15 cellular contexts compared by ENCODE assay signal in genomic region chr2:123502926-123503325, GRCh38.
DNase-seq lines count a peak whose midpoint lies in the region; ATAC-seq, FAIRE-seq and TF ChIP-seq lines count a peak whose summit lies in the region.
"Had no signal": no experiment of that assay in that cellular context is flagged by ENCODE, and none has a peak within 500 bp of the region (broad histone marks: within the 10 kb centered on the region; RNA-seq: fewer than 3 reads in every experiment).

No MANE protein-coding gene starts in this region.

- H3K9me3 ChIP-seq in PC-3 (ENCODE audit: low read length) (no peaks in the 10 kb centered on the region), astrocyte (ENCODE audit: insufficient read depth, low read depth, low read length) (peaks cover 3% of the 10 kb centered on the region)
- H3K9me3 ChIP-seq: HAP-1 had no signal

- no TSS peak for BruUV-seq in PC-3 (replicated peaks; lab: Mats Ljungman, UMichigan)

- no peaks in the 10 kb centered on the region for H3F3A ChIP-seq in PC-3 (ENCODE audit: low read length, unreplicated experiment)

- intact Hi-C loops in PC-3 (cut with micrococcal nuclease): no loop called here

- peaks cover 3% of the 10 kb centered on the region for H3K9me3 Mint-ChIP-seq in astrocyte (ENCODE audit: unreplicated experiment)

- H2AFZ ChIP-seq in PC-3 (ENCODE audit: low read length) (peak overlapping the region; percentile 58), astrocyte (ENCODE audit: low read depth, low read length) (no peak overlapping the region)
- H2AFZ ChIP-seq: PC-9 had no signal

- H3K36me3 ChIP-seq in PC-3 (ENCODE audit: low read depth, low read length): no peaks in the 10 kb centered on the region
- H3K36me3 ChIP-seq in astrocyte (ENCODE audit: insufficient read depth, low read length): no peaks in the 10 kb centered on the region
- H3K36me3 ChIP-seq: HAP-1 had no signal

- ATAC-seq in PC-3: peak; percentile 97
- no peak for ATAC-seq in GM19395 (IDR thresholded peaks at IDR 0.05; ENCODE audit: unreplicated experiment)
- ATAC-seq in HG02870 (IDR thresholded peaks at IDR 0.05; ENCODE audit: unreplicated experiment): no peak
- ATAC-seq: CD8-positive, alpha-beta T cell; K562 had no signal

- no peak for TF ChIP-seq CTCF in PC-3 (conservative IDR thresholded peaks at IDR 0.05; ENCODE audit: low read depth, low read length)
- TF ChIP-seq CTCF in astrocyte (IDR thresholded peaks at IDR 0.05; ENCODE audit: insufficient read depth, low read depth, low read length): no peak

- peak overlapping the region; percentile 73 for H3K27ac ChIP-seq in PC-3 (ENCODE audit: low read length)
- H3K27ac ChIP-seq in astrocyte (ENCODE audit: low read depth, low read length): no peak overlapping the region
- H3K27ac ChIP-seq: PC-9 had no signal

- H3K9ac ChIP-seq in PC-3 (ENCODE audit: low read length): peak overlapping the region; percentile 27
- H3K9ac ChIP-seq in astrocyte (ENCODE audit: low read length): no peak overlapping the region

- POLR2A ChIA-PET in PC-3 (lab: Charles Lee; ENCODE audit: unreplicated experiment): no interaction called here

- DNase-seq in PC-3: peak; percentile 74
- DNase-seq in astrocyte (ENCODE audit: low read depth): no peak
- peak; percentile 45 for DNase-seq in fibroblast of peridontal ligament (ENCODE audit: extremely low read depth)
- peak; percentile 56 for DNase-seq in skeletal muscle cell (ENCODE audit: low read depth)
- DNase-seq in NCI-H146 treated with DMSO at 0.1 percent for 48 hours (lab: John Stamatoyannopoulos, UW; ENCODE audit: unreplicated experiment): no peak
- no peak for DNase-seq in Ammon's horn (ENCODE audit: low spot score)
- DNase-seq: CD8-positive, alpha-beta T cell; NCI-H1048; NCI-H146; SIG-M5 had no signal

- H4K20me1 ChIP-seq in PC-3 (ENCODE audit: low read length) (no peaks in the 10 kb centered on the region), astrocyte (ENCODE audit: insufficient read depth, low read length) (no peaks in the 10 kb centered on the region)

- peaks cover 14% of the 10 kb centered on the region for H3K4me1 ChIP-seq in PC-3 (ENCODE audit: insufficient read depth, low read length)
- H3K4me1 ChIP-seq in astrocyte (ENCODE audit: insufficient read depth, low read length): no peaks in the 10 kb centered on the region
- H3K4me1 ChIP-seq: HAP-1 had no signal

- peaks cover 16% of the 10 kb centered on the region for H3K4me1 Mint-ChIP-seq in astrocyte (ENCODE audit: low read depth, unreplicated experiment)

- CTCF ChIA-PET in PC-3 (lab: Charles Lee): no interaction called here

- H3K27me3 ChIP-seq in PC-3 (ENCODE audit: low read length) (no peaks in the 10 kb centered on the region), astrocyte (ENCODE audit: insufficient read depth, low read length) (no peaks in the 10 kb centered on the region)

- H3K4me3 ChIP-seq in PC-3 (ENCODE audit: low read length) (peak overlapping the region; percentile 18; the same call in 1 of the 2 replicates), astrocyte (ENCODE audit: insufficient read depth, low read depth, low read length) (no peak overlapping the region), skeletal muscle cell (ENCODE audit: low read depth, low read length) (no peak overlapping the region)
- H3K4me3 ChIP-seq: HAP-1, K562, PC-9 had no signal

- no peaks in the 10 kb centered on the region for H3K79me2 ChIP-seq in PC-3 (ENCODE audit: low read length)
- H3K79me2 ChIP-seq in astrocyte (ENCODE audit: insufficient read depth, low read length): no peaks in the 10 kb centered on the region

- FAIRE-seq in astrocyte (lab: Jason Lieb, UNC): no peak
- FAIRE-seq: K562 had no signal

- H3K9me2 ChIP-seq in PC-3 (replicated peaks; ENCODE audit: low read length): no peaks in the 10 kb centered on the region

- H3K4me3 Mint-ChIP-seq in astrocyte (ENCODE audit: unreplicated experiment): no peak overlapping the region
- H3K4me3 Mint-ChIP-seq: CD8-positive, alpha-beta T cell had no signal

- H3K4me2 ChIP-seq in PC-3 (ENCODE audit: low read length): peak overlapping the region; percentile 51
- no peak overlapping the region for H3K4me2 ChIP-seq in astrocyte (ENCODE audit: low read length)
- H3K4me2 ChIP-seq: PC-9 had no signal

- H3K36me3 Mint-ChIP-seq in astrocyte (ENCODE audit: low read depth, unreplicated experiment): no peaks in the 10 kb centered on the region
- H3K36me3 Mint-ChIP-seq: CD8-positive, alpha-beta T cell had no signal

- peak overlapping the region; percentile 92 for H3K27ac Mint-ChIP-seq in astrocyte (ENCODE audit: unreplicated experiment)
- H3K27ac Mint-ChIP-seq: CD8-positive, alpha-beta T cell had no signal

- no peaks in the 10 kb centered on the region for H3K27me3 Mint-ChIP-seq in astrocyte (ENCODE audit: low read depth, unreplicated experiment)

Comparison
In these comparisons a context has a peak if more than half of its experiments do, and no peak if none do; other contexts are left out.
1. DNase-seq: peak in PC-3 (single experiment), fibroblast of peridontal ligament (single experiment) and skeletal muscle cell (single experiment); none in astrocyte (single experiment), NCI-H146 treated with DMSO at 0.1 percent for 48 hours (single experiment) and Ammon's horn (single experiment).